ENCODE assay signal across 26 cellular contexts in the genomic region with DNA sequence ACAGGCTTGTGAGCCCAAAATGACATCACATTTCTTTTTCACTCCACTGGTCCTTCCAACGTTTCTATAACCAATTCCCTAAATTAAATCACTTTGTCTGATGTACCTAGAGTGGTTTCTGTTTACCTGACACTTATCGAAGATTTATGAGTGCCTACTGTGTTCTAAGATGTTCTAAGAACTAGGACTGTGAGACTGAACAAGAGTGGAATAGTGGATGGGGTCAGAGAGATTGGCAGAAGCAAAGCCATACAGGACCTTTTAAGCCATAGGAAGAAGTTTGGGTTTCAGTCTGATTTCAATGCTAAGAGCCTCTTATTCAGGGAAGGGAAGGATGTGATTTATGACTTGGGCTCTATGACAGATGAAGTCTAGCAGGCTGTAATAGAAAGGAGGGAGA.
A peak's percentile ranks its signal among the peaks of the same experiment; 100 is the strongest.
DNase-seq lines count a peak whose midpoint lies in the region; ATAC-seq, FAIRE-seq and TF ChIP-seq lines count a peak whose summit lies in the region.
"Had no signal": no experiment of that assay in that cellular context is flagged by ENCODE, and none has a peak within 500 bp of the region (broad histone marks: within the 10 kb centered on the region; RNA-seq: fewer than 3 reads in every experiment).

No MANE protein-coding gene starts in this region.

- H3K4me1 ChIP-seq in K562 (replicated peaks in 1 of 2; ENCODE audit: control insufficient read depth in 2 of 2, insufficient read depth in 2 of 2, low read length in 2 of 2), result peaks cover 0 to under 1% of the 10 kb centered on the region in 2 experiments; a peak in 1 of 5 replicates
- peaks cover 0 to 33% (median 21%) of the 10 kb centered on the region in 5 donors for H3K4me1 ChIP-seq in subcutaneous abdominal adipose tissue (ENCODE audit: control insufficient read depth in 5 of 5, insufficient read depth in 5 of 5, low read length in 5 of 5)
- H3K4me1 ChIP-seq: BLaER1 had no signal

- no TSS peak for BruUV-seq in K562 (replicated peaks; lab: Mats Ljungman, UMichigan)

- H3K4me3 ChIP-seq in K562 (no peak overlapping the region), subcutaneous abdominal adipose tissue (ENCODE audit: low read depth in 1 of 5, low read length in 5 of 5) (no peak overlapping the region)
- H3K4me3 ChIP-seq: BLaER1, GM12878 had no signal

- no peak for TF ChIP-seq CTCF in K562 (IDR thresholded peaks at IDR 0.05 in 2 of 3, conservative IDR thresholded peaks at IDR 0.05 in 1 of 3; ENCODE audit: insufficient read depth in 2 of 3, low read depth in 1 of 3, low read length in 3 of 3)

- H3K27me3 ChIP-seq in K562 (ENCODE audit: control insufficient read depth in 2 of 2, insufficient read depth in 2 of 2, low read length in 2 of 2) (peaks cover 8 to 11% of the 10 kb centered on the region in 2 experiments; a peak in 4 of 5 replicates), subcutaneous abdominal adipose tissue (ENCODE audit: control insufficient read depth in 5 of 5, insufficient read depth in 4 of 5, low read length in 5 of 5) (no peaks in the 10 kb centered on the region)
- H3K27me3 ChIP-seq: BE2C had no signal

- 7% methylated on average over 2 of the region's 2 CpGs for WGBS in K562 (ENCODE audit: insufficient coverage, low coverage, missing lambda C conversion rate)

- in situ Hi-C loops in K562 (cut with MboI), result no loop called here

- CTCF ChIA-PET in HEK293T (lab: Yijun Ruan, JAX), result no interaction called here
- CTCF ChIA-PET in K562 (lab: Yijun Ruan, JAX; ENCODE audit: low intra/inter-chr PET ratio), result no interaction called here

- no peaks in the 10 kb centered on the region; the same call in 1 of the 2 replicates for H4K20me1 ChIP-seq in K562 (replicated peaks; ENCODE audit: control insufficient read depth, insufficient read depth, low read length)

- H3K9me1 ChIP-seq in K562 (ENCODE audit: control insufficient read depth, insufficient read depth, low read length), result no peaks in the 10 kb centered on the region

- FAIRE-seq in K562 (lab: Jason Lieb, UNC), result no peak
- FAIRE-seq: A204.1, GM12878, GM12892, GM18507 had no signal

- no peak overlapping the region for H2AFZ ChIP-seq in K562 (ENCODE audit: low read depth, low read length)

- POLR2A ChIA-PET in HEK293T (lab: Yijun Ruan, JAX), result no interaction called here
- POLR2A ChIA-PET in K562 (lab: Yijun Ruan, JAX), result interaction anchor here (1.1 kb wide), 1 partner anchor 16 kb away, joined by 3 read pairs; no protein-coding TSS in a partner anchor

- H3K9me3 ChIP-seq in K562 (replicated peaks; ENCODE audit: control insufficient read depth, insufficient read depth, low read depth, low read length) (peaks cover 4% of the 10 kb centered on the region; the same call in 1 of the 2 replicates), subcutaneous abdominal adipose tissue (ENCODE audit: control insufficient read depth in 5 of 5, low read length in 5 of 5) (no peaks in the 10 kb centered on the region)
- H3K9me3 ChIP-seq: BE2C, BLaER1 had no signal

- H3K9ac ChIP-seq in K562 (ENCODE audit: insufficient read depth in 1 of 2, low read depth in 2 of 2, low read length in 2 of 2), result no peak overlapping the region
- no peak overlapping the region for H3K9ac ChIP-seq in subcutaneous abdominal adipose tissue (ENCODE audit: low read length in 5 of 5)
- H3K9ac ChIP-seq: BLaER1 had no signal

- H3K4me2 ChIP-seq in K562 (ENCODE audit: insufficient read depth, low read length), result no peak overlapping the region
- H3K4me2 ChIP-seq: BLaER1 had no signal

- no peak for TF ChIP-seq RAD21 in K562 (CRISPR knock-in tag; conservative IDR thresholded peaks at IDR 0.05 in 1 of 2, IDR thresholded peaks at IDR 0.05 in 1 of 2)

- H3K36me3 ChIP-seq in K562 (ENCODE audit: control insufficient read depth, insufficient read depth, low read length) (no peaks in the 10 kb centered on the region), subcutaneous abdominal adipose tissue (ENCODE audit: control insufficient read depth in 5 of 5, insufficient read depth in 5 of 5, low read length in 5 of 5) (no peaks in the 10 kb centered on the region)
- H3K36me3 ChIP-seq: BE2C, BLaER1 had no signal

- no peak for ATAC-seq in K562
- ATAC-seq: GM12878 had no signal

- DNase-seq in HEK293T (ENCODE audit: extremely low spot score), result no peak
- no peak for DNase-seq in K562 (ENCODE audit: extremely low read depth in 1 of 4, low spot score in 3 of 4)
- no peak for DNase-seq in NCI-H526 treated with DMSO at 0.1 percent for 48 hours (lab: John Stamatoyannopoulos, UW)
- DNase-seq in activated CD4-positive, alpha-beta T cell treated with anti-CD3 and anti-CD28 coated beads for 1 hour, result no peak
- DNase-seq in pons (ENCODE audit: low spot score), result no peak
- DNase-seq: 8988T; ACHN; BE2C; C1 segment of cervical spinal cord; CD4-positive, alpha-beta memory T cell; CD4-positive, CD25-positive, alpha-beta regulatory T cell; CD8-positive, alpha-beta memory T cell; COR-L47; DMS 273 treated with DMSO at 0.1 percent for 48 hours; DMS153; DMS53; DMS79; DND-41; EL; GDM1 had no signal

- H3K79me2 ChIP-seq in K562 (ENCODE audit: control insufficient read depth, insufficient read depth, low read length), result no peaks in the 10 kb centered on the region

- TF ChIP-seq EP300 in K562 (IDR thresholded peaks at IDR 0.05; ENCODE audit: low read length), result no peak

- H3K27ac ChIP-seq in K562 (ENCODE audit: extremely low read depth, low read depth, low read length), result no peak overlapping the region
- H3K27ac ChIP-seq in subcutaneous abdominal adipose tissue (ENCODE audit: low read depth, low read length), result peak overlapping the region; percentile 38
- H3K27ac ChIP-seq: BLaER1 had no signal

- intact Hi-C loops in K562 (cut with micrococcal nuclease), result no loop called here

- no peak for TF ChIP-seq POLR2A in K562 (conservative IDR thresholded peaks at IDR 0.05)

TF ChIP-seq in HEK293T, 16 proteins besides CTCF, POLR2A, EP300 and RAD21:
- no peak for TF ChIP-seq BHLHE40 (IDR thresholded peaks at IDR 0.05; ENCODE audit: borderline replicate concordance)
- TF ChIP-seq L3MBTL2 (conservative IDR thresholded peaks at IDR 0.05), result 0 out of 2 replicates have a peak, but pooled peaks have one; percentile 7
- no peak for TF ChIP-seq LEF1 (IDR thresholded peaks at IDR 0.05; ENCODE audit: borderline replicate concordance)
TF ChIP-seq in HEK293T: peak in this region for 1.

TF ChIP-seq in K562, 482 proteins besides CTCF, POLR2A, EP300 and RAD21 (continues in another document):
- TF ChIP-seq RBM22 (IDR thresholded peaks at IDR 0.05; ENCODE audit: low read depth, low read length, poor library complexity, severe bottlenecking) (no peak), RNF2 (IDR thresholded peaks at IDR 0.05) (no peak), LARP7 (IDR thresholded peaks at IDR 0.05) (no peak), CBX3 (IDR thresholded peaks at IDR 0.05; ENCODE audit: borderline replicate concordance in 1 of 2, low read length in 2 of 2) (0 out of 3 replicates have a peak, but pooled peaks of 1 of the 2 experiments have one; percentile 36), ZNF224 (CRISPR knock-in tag; IDR thresholded peaks at IDR 0.05) (no peak), GTF2E2 (tag; IDR thresholded peaks at IDR 0.05) (no peak), ELF4 (CRISPR knock-in tag; IDR thresholded peaks at IDR 0.05) (no peak), CREB1 (IDR thresholded peaks at IDR 0.05) (no peak), CREB1 (CRISPR knock-in tag; IDR thresholded peaks at IDR 0.05) (no peak), POLR3A (IDR thresholded peaks at IDR 0.05; ENCODE audit: borderline replicate concordance, extremely low read depth, insufficient read depth, insufficient read length) (no peak), NCOA4 (IDR thresholded peaks at IDR 0.05; ENCODE audit: partially characterized antibody) (no peak), POLR2H (tag; IDR thresholded peaks at IDR 0.05; ENCODE audit: low read depth) (no peak), SRF (CRISPR knock-in tag; IDR thresholded peaks at IDR 0.05) (no peak), ZNF324 (CRISPR knock-in tag; IDR thresholded peaks at IDR 0.05) (no peak), ZNF778 (CRISPR knock-in tag; IDR thresholded peaks at IDR 0.05) (no peak), TRIM24 (IDR thresholded peaks at IDR 0.05) (0 out of 4 replicates have a peak, but pooled peaks of 1 of the 2 experiments have one; percentile 20), ZNF316 (IDR thresholded peaks at IDR 0.05) (no peak), ATF4 (CRISPR knock-in tag; IDR thresholded peaks at IDR 0.05) (no peak), NFYB (IDR thresholded peaks at IDR 0.05; ENCODE audit: extremely low read depth, insufficient read length) (no peak), ZFP36 (IDR thresholded peaks at IDR 0.05; ENCODE audit: low read depth, low read length, partially characterized antibody) (no peak), NR4A1 (CRISPR knock-in tag; IDR thresholded peaks at IDR 0.05) (no peak), NR4A1 (tag; IDR thresholded peaks at IDR 0.05) (no peak), MEIS2 (IDR thresholded peaks at IDR 0.05; ENCODE audit: partially characterized antibody) (peak; percentile 74), POLR2B (IDR thresholded peaks at IDR 0.05; ENCODE audit: low read depth, partially characterized antibody) (no peak), XRCC4 (IDR thresholded peaks at IDR 0.05; ENCODE audit: extremely low read depth, insufficient read depth, insufficient read length) (no peak), RHOXF2B (CRISPR knock-in tag; conservative IDR thresholded peaks at IDR 0.05) (no peak), HDAC1 (IDR thresholded peaks at IDR 0.05) (no peak)
- TF ChIP-seq, protein P1, sequence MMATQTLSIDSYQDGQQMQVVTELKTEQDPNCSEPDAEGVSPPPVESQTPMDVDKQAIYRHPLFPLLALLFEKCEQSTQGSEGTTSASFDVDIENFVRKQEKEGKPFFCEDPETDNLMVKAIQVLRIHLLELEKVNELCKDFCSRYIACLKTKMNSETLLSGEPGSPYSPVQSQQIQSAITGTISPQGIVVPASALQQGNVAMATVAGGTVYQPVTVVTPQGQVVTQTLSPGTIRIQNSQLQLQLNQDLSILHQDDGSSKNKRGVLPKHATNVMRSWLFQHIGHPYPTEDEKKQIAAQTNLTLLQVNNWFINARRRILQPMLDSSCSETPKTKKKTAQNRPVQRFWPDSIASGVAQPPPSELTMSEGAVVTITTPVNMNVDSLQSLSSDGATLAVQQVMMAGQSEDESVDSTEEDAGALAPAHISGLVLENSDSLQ (IDR thresholded peaks at IDR 0.05), result peak; percentile 76
